In genomic region chr20:9514461-9515210, GRCh38 we compare ENCODE assay signal across 8 cellular contexts. TPM values are rescaled to one million over a fixed set of nuclear protein-coding genes. Genes with fewer than 3 reads are reported as not detected.
DNase-seq lines count a peak whose midpoint lies in the region; ATAC-seq, FAIRE-seq and TF ChIP-seq lines count a peak whose summit lies in the region.

TSS of gene LAMP5 (plus strand) at chr20:9514590. CDS start at chr20:9514853, 263 bp downstream.

- peaks cover 74% of the 10 kb centered on the region for H3K27me3 Mint-ChIP-seq in activated CD8-positive, alpha-beta memory T cell treated with anti-CD3 and anti-CD28 coated beads, Interleukin-2, amount 10 ng/mL, durations not matched to agents 7 days and 5 days

- no peaks in the 10 kb centered on the region for H3K36me3 Mint-ChIP-seq in activated CD8-positive, alpha-beta memory T cell treated with anti-CD3 and anti-CD28 coated beads, Interleukin-2, amount 10 ng/mL, durations not matched to agents 7 days and 5 days

- no peak within 1 kb of the TSS for H3K27ac ChIP-seq in coronary artery

- H3K9me3 Mint-ChIP-seq in activated CD8-positive, alpha-beta memory T cell treated with anti-CD3 and anti-CD28 coated beads, Interleukin-2, amount 10 ng/mL, durations not matched to agents 7 days and 5 days (ENCODE audit: low read depth), result no peaks in the 10 kb centered on the region

- H3K4me3 ChIP-seq in coronary artery (peak within 1 kb of the TSS; percentile 62), mucosa of descending colon (no peak within 1 kb of the TSS)

- H3K9me3 ChIP-seq in mucosa of descending colon, result no peaks in the 10 kb centered on the region

- peak; percentile 43 for DNase-seq in D341Med (ENCODE audit: low spot score)
- DNase-seq in NCI-H1105 treated with DMSO at 0.1 percent for 48 hours (lab: John Stamatoyannopoulos, UW), result peak; percentile 67
- DNase-seq in coronary artery (ENCODE audit: low spot score), result no peak
- DNase-seq in mucosa of descending colon, result peak in 1 of 3 donors; percentile 14
- DNase-seq in activated CD8-positive, alpha-beta memory T cell treated with anti-CD3 and anti-CD28 coated beads, Interleukin-2, amount 10 ng/mL, durations not matched to agents 7 days and 5 days, result no peak
- DNase-seq in urothelium cell line (ENCODE audit: low spot score), result no peak
- DNase-seq in dedifferentiated amniotic fluid mesenchymal stem cell (ENCODE audit: extremely low spot score), result no peak

- peak; percentile 31 for ATAC-seq in mucosa of descending colon
- no peak for ATAC-seq in activated CD8-positive, alpha-beta memory T cell treated with anti-CD3 and anti-CD28 coated beads, Interleukin-2, amount 10 ng/mL, durations not matched to agents 7 days and 5 days
- ATAC-seq in HG03520 (IDR thresholded peaks at IDR 0.05; ENCODE audit: unreplicated experiment), result no peak

- no peak for TF ChIP-seq CTCF in coronary artery (IDR thresholded peaks at IDR 0.05)
- TF ChIP-seq CTCF in mucosa of descending colon (IDR thresholded peaks at IDR 0.05), result no peak

- H3K27ac Mint-ChIP-seq in activated CD8-positive, alpha-beta memory T cell treated with anti-CD3 and anti-CD28 coated beads, Interleukin-2, amount 10 ng/mL, durations not matched to agents 7 days and 5 days, result no peak within 1 kb of the TSS

- intact Hi-C loops in mucosa of descending colon (cut with DNase I, micrococcal nuclease), result no loop called here

- peaks cover 2% of the 10 kb centered on the region for H3K4me1 Mint-ChIP-seq in activated CD8-positive, alpha-beta memory T cell treated with anti-CD3 and anti-CD28 coated beads, Interleukin-2, amount 10 ng/mL, durations not matched to agents 7 days and 5 days

- H3K4me1 ChIP-seq in mucosa of descending colon (ENCODE audit: low read depth), result peaks cover 3% of the 10 kb centered on the region

- CTCF ChIA-PET in activated CD8-positive, alpha-beta memory T cell treated with anti-CD3 and anti-CD28 coated beads, Interleukin-2, amount 10 ng/mL, durations not matched to agents 7 days and 5 days (lab: Charles Lee), result no interaction called here

- no peak for FAIRE-seq in urothelium cell line (lab: Jason Lieb, UNC)

- H3K36me3 ChIP-seq in mucosa of descending colon (ENCODE audit: low read depth), result no peaks in the 10 kb centered on the region

- no peak within 1 kb of the TSS for H3K4me3 Mint-ChIP-seq in activated CD8-positive, alpha-beta memory T cell treated with anti-CD3 and anti-CD28 coated beads, Interleukin-2, amount 10 ng/mL, durations not matched to agents 7 days and 5 days

RNA-seq across cellular contexts. Expression of gene LAMP5, which starts in this region (rescaled TPM):
- total RNA-seq in mucosa of descending colon, result under 1 TPM in 2 of 3 donors, not detected in 1; 0.31 to 0.51 TPM
- not detected for total RNA-seq in activated CD8-positive, alpha-beta memory T cell treated with anti-CD3 and anti-CD28 coated beads, Interleukin-2, amount 10 ng/mL, durations not matched to agents 7 days and 5 days

Comparison
In these comparisons a context has a peak if more than half of its experiments do, and no peak if none do; other contexts are left out.
1. Peak in ATAC-seq in mucosa of descending colon; RNA of the gene not detected or under 1 TPM.
2. DNase-seq: peak in D341Med (single experiment) and NCI-H1105 treated with DMSO at 0.1 percent for 48 hours (single experiment); none in coronary artery (single experiment), activated CD8-positive, alpha-beta memory T cell treated with anti-CD3 and anti-CD28 coated beads, Interleukin-2, amount 10 ng/mL, durations not matched to agents 7 days and 5 days (single experiment), urothelium cell line (single experiment) and dedifferentiated amniotic fluid mesenchymal stem cell (single experiment).